30 cellular contexts compared by ENCODE assay signal in the genomic region with DNA sequence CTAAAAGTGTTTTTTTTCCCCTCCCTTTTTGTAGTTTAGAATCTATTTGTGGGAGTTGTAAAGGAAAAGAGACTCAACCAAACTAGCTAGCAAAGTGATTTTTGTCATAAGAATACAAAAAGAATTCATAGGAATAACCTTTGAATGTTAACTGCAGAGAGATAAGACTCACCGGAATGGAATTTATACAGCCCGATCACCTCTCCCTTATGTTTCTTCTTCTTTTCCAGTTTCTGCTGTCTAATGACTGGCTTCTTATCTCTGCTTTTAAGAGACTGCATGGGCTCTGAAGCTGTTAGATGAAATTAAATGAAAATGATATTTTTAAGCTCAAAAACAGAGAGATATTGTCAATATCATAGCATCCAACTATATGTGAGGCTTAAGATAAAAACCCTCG.
"Had no signal": no experiment of that assay in that cellular context is flagged by ENCODE, and none has a peak within 500 bp of the region (broad histone marks: within the 10 kb centered on the region; RNA-seq: fewer than 3 reads in every experiment).

No MANE protein-coding gene starts in this region.

- H3K4me2 ChIP-seq: PC-9 had no signal

- H3K36me3 Mint-ChIP-seq: activated CD8-positive, alpha-beta memory T cell treated with anti-CD3 and anti-CD28 coated beads, Interleukin-2, amount 10 ng/mL, durations not matched to agents 7 days and 5 days; activated naive CD4-positive, alpha-beta T cell treated with anti-CD3 and anti-CD28 coated beads, Interleukin-2, amount 10 ng/mL, durations not matched to agents 7 days and 5 days; activated naive CD8-positive, alpha-beta T cell treated with anti-CD3 and anti-CD28 coated beads for 36 hours had no signal

- H3K4me1 Mint-ChIP-seq: activated CD4-positive, alpha-beta memory T cell treated with anti-CD3 and anti-CD28 coated beads, Interleukin-2, amount 10 ng/mL, durations not matched to agents 7 days and 5 days; activated CD8-positive, alpha-beta memory T cell treated with anti-CD3 and anti-CD28 coated beads, Interleukin-2, amount 10 ng/mL, durations not matched to agents 7 days and 5 days; activated naive CD4-positive, alpha-beta T cell treated with anti-CD3 and anti-CD28 coated beads, Interleukin-2, amount 10 ng/mL, durations not matched to agents 7 days and 5 days; activated naive CD8-positive, alpha-beta T cell treated with anti-CD3 and anti-CD28 coated beads for 36 hours had no signal

- H3K4me3 Mint-ChIP-seq: activated CD4-positive, alpha-beta memory T cell treated with anti-CD3 and anti-CD28 coated beads, Interleukin-2, amount 10 ng/mL, durations not matched to agents 7 days and 5 days; activated CD8-positive, alpha-beta memory T cell treated with anti-CD3 and anti-CD28 coated beads, Interleukin-2, amount 10 ng/mL, durations not matched to agents 7 days and 5 days; activated naive CD4-positive, alpha-beta T cell treated with anti-CD3 and anti-CD28 coated beads, Interleukin-2, amount 10 ng/mL, durations not matched to agents 7 days and 5 days; activated naive CD8-positive, alpha-beta T cell treated with anti-CD3 and anti-CD28 coated beads for 36 hours had no signal

- H3K27ac ChIP-seq: brain microvascular endothelial cell, PC-9, RWPE1, WERI-Rb-1 had no signal

- H3K27me3 Mint-ChIP-seq: activated CD4-positive, alpha-beta memory T cell treated with anti-CD3 and anti-CD28 coated beads, Interleukin-2, amount 10 ng/mL, durations not matched to agents 7 days and 5 days; activated CD8-positive, alpha-beta memory T cell treated with anti-CD3 and anti-CD28 coated beads, Interleukin-2, amount 10 ng/mL, durations not matched to agents 7 days and 5 days; activated naive CD4-positive, alpha-beta T cell treated with anti-CD3 and anti-CD28 coated beads, Interleukin-2, amount 10 ng/mL, durations not matched to agents 7 days and 5 days; activated naive CD8-positive, alpha-beta T cell treated with anti-CD3 and anti-CD28 coated beads for 36 hours had no signal

- H3K9me3 Mint-ChIP-seq: activated naive CD4-positive, alpha-beta T cell treated with anti-CD3 and anti-CD28 coated beads, Interleukin-2, amount 10 ng/mL, durations not matched to agents 7 days and 5 days; activated naive CD8-positive, alpha-beta T cell treated with anti-CD3 and anti-CD28 coated beads for 36 hours had no signal

- ATAC-seq: activated CD8-positive, alpha-beta memory T cell treated with anti-CD3 and anti-CD28 coated beads, Interleukin-2, amount 10 ng/mL, durations not matched to agents 7 days and 5 days; Right ventricle myocardium inferior had no signal

- H3K4me3 ChIP-seq: PC-9 had no signal

- H3K27me3 ChIP-seq: brain microvascular endothelial cell had no signal

- H2AFZ ChIP-seq: PC-9 had no signal

- H3K36me3 ChIP-seq: brain microvascular endothelial cell, WERI-Rb-1 had no signal

- H3K27ac Mint-ChIP-seq: activated CD4-positive, alpha-beta memory T cell treated with anti-CD3 and anti-CD28 coated beads, Interleukin-2, amount 10 ng/mL, durations not matched to agents 7 days and 5 days; activated CD8-positive, alpha-beta memory T cell treated with anti-CD3 and anti-CD28 coated beads, Interleukin-2, amount 10 ng/mL, durations not matched to agents 7 days and 5 days; activated naive CD4-positive, alpha-beta T cell treated with anti-CD3 and anti-CD28 coated beads, Interleukin-2, amount 10 ng/mL, durations not matched to agents 7 days and 5 days; activated naive CD8-positive, alpha-beta T cell treated with anti-CD3 and anti-CD28 coated beads for 36 hours had no signal

- DNase-seq: activated CD4-positive, alpha-beta memory T cell treated with anti-CD3 and anti-CD28 coated beads, Interleukin-2, amount 10 ng/mL, durations not matched to agents 7 days and 5 days; activated CD4-positive, alpha-beta T cell treated with anti-CD3 and anti-CD28 coated beads for 1 hour; activated CD4-positive, alpha-beta T cell treated with anti-CD3 and anti-CD28 coated beads for 48 hours; activated CD4-positive, CD25-positive, alpha-beta regulatory T cell; activated CD8-positive, alpha-beta memory T cell treated with anti-CD3 and anti-CD28 coated beads for 24 hours; activated CD8-positive, alpha-beta memory T cell treated with anti-CD3 and anti-CD28 coated beads, Interleukin-2, amount 10 ng/mL, durations not matched to agents 7 days and 5 days; activated CD8-positive, alpha-beta memory T cell treated with anti-CD3 and anti-CD28 coated beads, Interleukin-2, amount 50 U/mL, for 48 hours; activated effector memory CD4-positive, alpha-beta T cell treated with Interleukin-2 at 50 U/mL for 16 hours; activated naive CD4-positive, alpha-beta T cell treated with anti-CD3 and anti-CD28 coated beads, Interleukin-2, amount 10 ng/mL, durations not matched to agents 7 days and 5 days; activated naive CD8-positive, alpha-beta T cell treated with anti-CD3 and anti-CD28 coated beads for 36 hours; activated T-cell treated with anti-CD3 and anti-CD28 coated beads, Interleukin-2, amount 50 U/mL, for 48 hours; amniotic stem cell; aorta; brain microvascular endothelial cell; central memory CD4-positive, alpha-beta T cell; Karpas-422; MM.1S; MV-4-11; NCI-H1092; NCI-H1436 treated with DMSO at 0.1 percent for 48 hours; NCI-H1694 treated with DMSO at 0.1 percent for 48 hours; NCI-H2029; NCI-H345; NCI-H524 treated with DMSO at 0.1 percent for 48 hours; PC-9; SIG-M5; T1000; WERI-Rb-1 had no signal
